ENCODE assay signal across 7 cellular contexts in genomic region chr19:6210091-6210490, GRCh38.
"Had no signal": no experiment of that assay in that cellular context is flagged by ENCODE, and none has a peak within 500 bp of the region (broad histone marks: within the 10 kb centered on the region; RNA-seq: fewer than 3 reads in every experiment).

No MANE protein-coding gene starts in this region.

- ATAC-seq: natural killer cell treated with Interleukin-12 subunit alpha and Interleukin-12 subunit beta and Interleukin-15 and Interleukin-18, amount 100 ng/mL, for 72 hours had no signal

- H3K4me1 Mint-ChIP-seq: activated naive CD4-positive, alpha-beta T cell treated with anti-CD3 and anti-CD28 coated beads, Interleukin-2, amount 10 ng/mL, durations not matched to agents 7 days and 5 days had no signal

- DNase-seq: activated naive CD4-positive, alpha-beta T cell treated with anti-CD3 and anti-CD28 coated beads, Interleukin-2, amount 10 ng/mL, durations not matched to agents 7 days and 5 days; hippocampal formation; stimulated activated CD4-positive, alpha-beta T cell treated with anti-CD3 and anti-CD28 coated beads, Interleukin-12 subunit alpha, Interleukin-12 subunit beta, amount 100 ng/mL, for 4 hours; stimulated activated CD4-positive, alpha-beta T cell treated with anti-CD3 and anti-CD28 coated beads, Interleukin-2, amount 100 ng/mL, for 24 hours; T-helper 9 cell had no signal

- H3K27me3 Mint-ChIP-seq: natural killer cell treated with Interleukin-12 subunit alpha and Interleukin-12 subunit beta and Interleukin-15 and Interleukin-18, amount 100 ng/mL, for 72 hours had no signal

- H3K9me3 Mint-ChIP-seq: activated naive CD4-positive, alpha-beta T cell treated with anti-CD3 and anti-CD28 coated beads, Interleukin-2, amount 10 ng/mL, durations not matched to agents 7 days and 5 days; natural killer cell treated with Interleukin-12 subunit alpha and Interleukin-12 subunit beta and Interleukin-15 and Interleukin-18, amount 100 ng/mL, for 72 hours had no signal

- H3K4me3 Mint-ChIP-seq: activated naive CD4-positive, alpha-beta T cell treated with anti-CD3 and anti-CD28 coated beads, Interleukin-2, amount 10 ng/mL, durations not matched to agents 7 days and 5 days; natural killer cell treated with Interleukin-12 subunit alpha and Interleukin-12 subunit beta and Interleukin-15 and Interleukin-18, amount 100 ng/mL, for 72 hours had no signal

- H3K27ac Mint-ChIP-seq: activated naive CD4-positive, alpha-beta T cell treated with anti-CD3 and anti-CD28 coated beads, Interleukin-2, amount 10 ng/mL, durations not matched to agents 7 days and 5 days; natural killer cell treated with Interleukin-12 subunit alpha and Interleukin-12 subunit beta and Interleukin-15 and Interleukin-18, amount 100 ng/mL, for 72 hours had no signal

- H3K36me3 Mint-ChIP-seq: natural killer cell treated with Interleukin-12 subunit alpha and Interleukin-12 subunit beta and Interleukin-15 and Interleukin-18, amount 100 ng/mL, for 72 hours had no signal

- FAIRE-seq: bronchial epithelial cell had no signal
